In genomic region chr20:62804021-62804631, GRCh38 we compare ENCODE assay signal across 8 cellular contexts. TPM values are rescaled to one million over a fixed set of nuclear protein-coding genes. Genes with fewer than 3 reads are reported as not detected.
A peak's percentile ranks its signal among the peaks of the same experiment; 100 is the strongest.
DNase-seq lines count a peak whose midpoint lies in the region; ATAC-seq and TF ChIP-seq lines count a peak whose summit lies in the region.

No MANE protein-coding gene starts in this region.

- no peak for TF ChIP-seq CTCF in C4-2B (conservative IDR thresholded peaks at IDR 0.05)
- TF ChIP-seq CTCF in HEK293 (tag by site-specific recombination; IDR thresholded peaks at IDR 0.05), result no peak
- no peak for TF ChIP-seq CTCF in right lobe of liver (IDR thresholded peaks at IDR 0.05)

- 27% methylated on average over 8 of the region's 25 CpGs for WGBS in right lobe of liver (ENCODE audit: insufficient coverage, low coverage, low lambda C conversion rate, missing lambda C conversion rate)
- WGBS in urinary bladder, result 17% methylated on average over 25 of the region's 25 CpGs

- peak overlapping the region; percentile 92 for H3K27ac Mint-ChIP-seq in activated naive CD8-positive, alpha-beta T cell treated with anti-CD3 and anti-CD28 coated beads for 36 hours

- DNase-seq in activated naive CD8-positive, alpha-beta T cell treated with anti-CD3 and anti-CD28 coated beads for 36 hours, result no peak
- DNase-seq in right lobe of liver (no peak), GDM1 (lab: John Stamatoyannopoulos, UW) (no peak), DMS153 (lab: John Stamatoyannopoulos, UW) (no peak), foreskin melanocyte (no peak)

- no peaks in the 10 kb centered on the region for H3K4me1 ChIP-seq in HEK293 (ENCODE audit: control insufficient read depth, insufficient read depth, low read length)
- peaks cover 0 to 37% (median 10%) of the 10 kb centered on the region in 4 donors for H3K4me1 ChIP-seq in right lobe of liver
- H3K4me1 ChIP-seq in urinary bladder (ENCODE audit: insufficient read depth), result peaks cover 2% of the 10 kb centered on the region

- no peaks in the 10 kb centered on the region for H3K9me3 Mint-ChIP-seq in activated naive CD8-positive, alpha-beta T cell treated with anti-CD3 and anti-CD28 coated beads for 36 hours

- no peak for ATAC-seq in right lobe of liver

- CTCF ChIA-PET in HEK293 (lab: Yijun Ruan, JAX), result interaction anchor here (3.4 kb wide), 1 partner anchor 12 kb away, joined by 18 read pairs; no protein-coding TSS in a partner anchor

- peak overlapping the region; percentile 84; the same call in 1 of the 2 replicates for H3K27ac ChIP-seq in C4-2B
- H3K27ac ChIP-seq in HEK293 (ENCODE audit: extremely low read depth, low read depth, low read length), result no peak overlapping the region
- peak overlapping the region in 1 of 3 donors; percentile 93 for H3K27ac ChIP-seq in right lobe of liver
- no peak overlapping the region for H3K27ac ChIP-seq in urinary bladder (ENCODE audit: low read depth)

- no peak for TF ChIP-seq POLR2A in right lobe of liver (IDR thresholded peaks at IDR 0.05)

- peaks cover 18% of the 10 kb centered on the region for H3K36me3 Mint-ChIP-seq in activated naive CD8-positive, alpha-beta T cell treated with anti-CD3 and anti-CD28 coated beads for 36 hours

- intact Hi-C loops in right lobe of liver (cut with DNase I), result no loop called here

- H3K27me3 ChIP-seq in right lobe of liver, result no peaks in the 10 kb centered on the region

- H3K4me3 ChIP-seq in HEK293 (ENCODE audit: low read depth, low read length), result peak overlapping the region; percentile 97
- peak overlapping the region; percentile 83 to 99 (median 98) for H3K4me3 ChIP-seq in right lobe of liver
- peak overlapping the region; percentile 95 for H3K4me3 ChIP-seq in urinary bladder (ENCODE audit: low read depth, low read length)

- peaks cover 28% of the 10 kb centered on the region for H3K4me1 Mint-ChIP-seq in activated naive CD8-positive, alpha-beta T cell treated with anti-CD3 and anti-CD28 coated beads for 36 hours

- peak overlapping the region; percentile 83 for H3K4me3 Mint-ChIP-seq in activated naive CD8-positive, alpha-beta T cell treated with anti-CD3 and anti-CD28 coated beads for 36 hours

- H3K9me3 ChIP-seq in HEK293 (ENCODE audit: control insufficient read depth, insufficient read depth, low read depth, low read length), result no peaks in the 10 kb centered on the region
- no peaks in the 10 kb centered on the region for H3K9me3 ChIP-seq in right lobe of liver

- POLR2A ChIA-PET in HEK293 (lab: Yijun Ruan, JAX), result interaction anchor here (0.9 to 3.6 kb wide), 3 partner anchors 9 to 19 kb away, joined by 3 to 22 read pairs (median 6); partner anchors contain the start of gene MRGBP

- peaks cover 4 to 54% of the 10 kb centered on the region in 2 experiments; a peak in 2 of 3 replicates for H3K36me3 ChIP-seq in HEK293 (ENCODE audit: control insufficient read depth in 2 of 2, insufficient read depth in 1 of 2, low read length in 2 of 2)
- H3K36me3 ChIP-seq in right lobe of liver, result peaks cover 2 to 37% (median 14%) of the 10 kb centered on the region in 4 donors
- H3K36me3 ChIP-seq in urinary bladder (ENCODE audit: insufficient read depth), result peaks cover 2% of the 10 kb centered on the region

- H3K27me3 Mint-ChIP-seq in activated naive CD8-positive, alpha-beta T cell treated with anti-CD3 and anti-CD28 coated beads for 36 hours, result no peaks in the 10 kb centered on the region

TF ChIP-seq in HEK293, 187 proteins besides CTCF, POLR2A, EP300 and RAD21:
- TF ChIP-seq ZNF335 (tag by site-specific recombination; conservative IDR thresholded peaks at IDR 0.05), result peak; percentile 39
- 0 out of 2 replicates have a peak, but pooled peaks have one; percentile 29 for TF ChIP-seq SP3 (tag by site-specific recombination; IDR thresholded peaks at IDR 0.05)
- no peak for TF ChIP-seq ZNF202 (tag by site-specific recombination; IDR thresholded peaks at IDR 0.05; ENCODE audit: borderline replicate concordance)
- 0 out of 2 replicates have a peak, but pooled peaks have one; percentile 40 for TF ChIP-seq SP2 (tag by site-specific recombination; IDR thresholded peaks at IDR 0.05)
- TF ChIP-seq REPIN1 (tag by site-specific recombination; IDR thresholded peaks at IDR 0.05; ENCODE audit: low read depth), result no peak
- TF ChIP-seq, protein P1, sequence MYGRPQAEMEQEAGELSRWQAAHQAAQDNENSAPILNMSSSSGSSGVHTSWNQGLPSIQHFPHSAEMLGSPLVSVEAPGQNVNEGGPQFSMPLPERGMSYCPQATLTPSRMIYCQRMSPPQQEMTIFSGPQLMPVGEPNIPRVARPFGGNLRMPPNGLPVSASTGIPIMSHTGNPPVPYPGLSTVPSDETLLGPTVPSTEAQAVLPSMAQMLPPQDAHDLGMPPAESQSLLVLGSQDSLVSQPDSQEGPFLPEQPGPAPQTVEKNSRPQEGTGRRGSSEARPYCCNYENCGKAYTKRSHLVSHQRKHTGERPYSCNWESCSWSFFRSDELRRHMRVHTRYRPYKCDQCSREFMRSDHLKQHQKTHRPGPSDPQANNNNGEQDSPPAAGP (tag by site-specific recombination; IDR thresholded peaks at IDR 0.05), result no peak
- TF ChIP-seq, protein P2, sequence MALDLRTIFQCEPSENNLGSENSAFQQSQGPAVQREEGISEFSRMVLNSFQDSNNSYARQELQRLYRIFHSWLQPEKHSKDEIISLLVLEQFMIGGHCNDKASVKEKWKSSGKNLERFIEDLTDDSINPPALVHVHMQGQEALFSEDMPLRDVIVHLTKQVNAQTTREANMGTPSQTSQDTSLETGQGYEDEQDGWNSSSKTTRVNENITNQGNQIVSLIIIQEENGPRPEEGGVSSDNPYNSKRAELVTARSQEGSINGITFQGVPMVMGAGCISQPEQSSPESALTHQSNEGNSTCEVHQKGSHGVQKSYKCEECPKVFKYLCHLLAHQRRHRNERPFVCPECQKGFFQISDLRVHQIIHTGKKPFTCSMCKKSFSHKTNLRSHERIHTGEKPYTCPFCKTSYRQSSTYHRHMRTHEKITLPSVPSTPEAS (tag by site-specific recombination; IDR thresholded peaks at IDR 0.05), result no peak
- TF ChIP-seq ZFP37 (tag by site-specific recombination; IDR thresholded peaks at IDR 0.05), result no peak
- TF ChIP-seq ZNF280D (tag by site-specific recombination; IDR thresholded peaks at IDR 0.05), result no peak
- TF ChIP-seq ZIC2 (tag by site-specific recombination; IDR thresholded peaks at IDR 0.05), result peak; percentile 33; the same call in 1 of the 2 replicates
- TF ChIP-seq GLIS1 (tag by site-specific recombination; IDR thresholded peaks at IDR 0.05), result peak; percentile 42
- TF ChIP-seq, protein P3, sequence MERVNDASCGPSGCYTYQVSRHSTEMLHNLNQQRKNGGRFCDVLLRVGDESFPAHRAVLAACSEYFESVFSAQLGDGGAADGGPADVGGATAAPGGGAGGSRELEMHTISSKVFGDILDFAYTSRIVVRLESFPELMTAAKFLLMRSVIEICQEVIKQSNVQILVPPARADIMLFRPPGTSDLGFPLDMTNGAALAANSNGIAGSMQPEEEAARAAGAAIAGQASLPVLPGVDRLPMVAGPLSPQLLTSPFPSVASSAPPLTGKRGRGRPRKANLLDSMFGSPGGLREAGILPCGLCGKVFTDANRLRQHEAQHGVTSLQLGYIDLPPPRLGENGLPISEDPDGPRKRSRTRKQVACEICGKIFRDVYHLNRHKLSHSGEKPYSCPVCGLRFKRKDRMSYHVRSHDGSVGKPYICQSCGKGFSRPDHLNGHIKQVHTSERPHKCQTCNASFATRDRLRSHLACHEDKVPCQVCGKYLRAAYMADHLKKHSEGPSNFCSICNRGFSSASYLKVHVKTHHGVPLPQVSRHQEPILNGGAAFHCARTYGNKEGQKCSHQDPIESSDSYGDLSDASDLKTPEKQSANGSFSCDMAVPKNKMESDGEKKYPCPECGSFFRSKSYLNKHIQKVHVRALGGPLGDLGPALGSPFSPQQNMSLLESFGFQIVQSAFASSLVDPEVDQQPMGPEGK (tag by site-specific recombination; IDR thresholded peaks at IDR 0.05), result 0 out of 2 replicates have a peak, but pooled peaks have one; percentile 23

RNA-seq across cellular contexts. Expression of gene OGFR, which starts 0.5 kb away (rescaled TPM):
- total RNA-seq in activated naive CD8-positive, alpha-beta T cell treated with anti-CD3 and anti-CD28 coated beads for 36 hours, result 10 to 100 TPM; 66.1 to 69.9 TPM
- 10 to 100 TPM; 40.7 to 48.1 (median 47.0) TPM for total RNA-seq in right lobe of liver
- 18.7 TPM for total RNA-seq in urinary bladder
- polyA plus RNA-seq in urinary bladder, result 47.2 TPM

RNA-seq across cellular contexts. Expression of gene MRGBP, which starts 7.9 kb away (rescaled TPM):
- total RNA-seq in activated naive CD8-positive, alpha-beta T cell treated with anti-CD3 and anti-CD28 coated beads for 36 hours, result 10 to 100 TPM; 19.3 to 19.8 TPM
- total RNA-seq in right lobe of liver (1 to 10 TPM; 3.3 to 8.0 (median 5.3) TPM), urinary bladder (9.5 TPM)
- polyA plus RNA-seq in urinary bladder, result 10.6 TPM

RNA-seq across cellular contexts. Expression of gene COL9A3, which starts 12.7 kb away (rescaled TPM):
- total RNA-seq in activated naive CD8-positive, alpha-beta T cell treated with anti-CD3 and anti-CD28 coated beads for 36 hours, result 1 to 10 TPM in 1 of 2 experiments, under 1 TPM in 1; 0.35 to 1.0 TPM
- total RNA-seq in right lobe of liver (1 to 10 TPM; 1.5 to 7.6 (median 3.5) TPM), urinary bladder (101 TPM)
- polyA plus RNA-seq in urinary bladder, result 9.8 TPM

RNA-seq across cellular contexts. Expression of gene TCFL5, which starts 57.5 kb away (rescaled TPM):
- total RNA-seq in activated naive CD8-positive, alpha-beta T cell treated with anti-CD3 and anti-CD28 coated beads for 36 hours, result 1 to 10 TPM; 5.4 to 5.8 TPM
- total RNA-seq in right lobe of liver (1 to 10 TPM; 2.9 to 5.1 (median 3.9) TPM), urinary bladder (21.0 TPM)
- 10.7 TPM for polyA plus RNA-seq in urinary bladder

Comparison
In these comparisons a context has a peak if more than half of its experiments do, and no peak if none do; other contexts are left out.
1. RNA of gene COL9A3, which starts 12.7 kb away (total RNA-seq): 101 TPM in urinary bladder (single experiment); 1.5 to 7.6 TPM in right lobe of liver and 0.35 to 1.0 TPM in activated naive CD8-positive, alpha-beta T cell treated with anti-CD3 and anti-CD28 coated beads for 36 hours; every median in the first group is over 10 times any median in the second.
2. Peak in every context shown above with its lines, with median percentiles within 50 percentile points of each other: H3K4me3 ChIP-seq.